2 cellular contexts compared by ENCODE assay signal in the genomic region with DNA sequence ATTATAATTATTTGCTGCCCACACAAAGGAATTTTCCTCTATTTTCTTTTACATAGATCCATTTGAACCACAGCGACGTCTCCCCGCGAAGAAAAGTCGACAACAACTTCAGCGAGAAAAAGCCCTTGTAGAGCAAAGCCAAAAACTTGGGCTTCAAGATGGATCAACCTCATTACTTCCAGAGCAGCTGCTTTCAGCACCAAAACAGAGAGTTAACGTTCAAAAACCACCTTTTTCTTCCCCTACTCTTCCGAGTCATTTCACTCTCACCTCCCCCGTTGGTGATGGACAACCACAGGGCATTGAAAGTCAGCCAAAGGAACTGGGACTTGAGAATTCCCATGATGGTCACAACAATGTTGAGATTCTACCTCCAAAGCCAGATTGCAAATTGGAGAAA.
TF ChIP-seq lines count a peak whose summit lies in the region.

No MANE protein-coding gene starts in this region.

TF ChIP-seq in GM23338, 12 proteins besides CTCF, POLR2A, EP300 and RAD21 (continues in another document):
- TF ChIP-seq ZNF114 (CRISPR knock-in tag; IDR thresholded peaks at IDR 0.05) (no peak), JUNB (IDR thresholded peaks at IDR 0.05; ENCODE audit: unreplicated experiment) (no peak), ZNF331 (CRISPR knock-in tag; IDR thresholded peaks at IDR 0.05; ENCODE audit: low read depth) (no peak), EZH2phosphoT487 (IDR thresholded peaks at IDR 0.05; ENCODE audit: unreplicated experiment) (no peak), STAT1 (IDR thresholded peaks at IDR 0.05; ENCODE audit: unreplicated experiment) (no peak), EZH2 (IDR thresholded peaks at IDR 0.05; ENCODE audit: low read depth, unreplicated experiment) (no peak), POLR2AphosphoS5 (IDR thresholded peaks at IDR 0.05; ENCODE audit: low read depth) (no peak), CREB1 (CRISPR knock-in tag; IDR thresholded peaks at IDR 0.05; ENCODE audit: low read depth) (no peak)
- TF ChIP-seq, protein P1, sequence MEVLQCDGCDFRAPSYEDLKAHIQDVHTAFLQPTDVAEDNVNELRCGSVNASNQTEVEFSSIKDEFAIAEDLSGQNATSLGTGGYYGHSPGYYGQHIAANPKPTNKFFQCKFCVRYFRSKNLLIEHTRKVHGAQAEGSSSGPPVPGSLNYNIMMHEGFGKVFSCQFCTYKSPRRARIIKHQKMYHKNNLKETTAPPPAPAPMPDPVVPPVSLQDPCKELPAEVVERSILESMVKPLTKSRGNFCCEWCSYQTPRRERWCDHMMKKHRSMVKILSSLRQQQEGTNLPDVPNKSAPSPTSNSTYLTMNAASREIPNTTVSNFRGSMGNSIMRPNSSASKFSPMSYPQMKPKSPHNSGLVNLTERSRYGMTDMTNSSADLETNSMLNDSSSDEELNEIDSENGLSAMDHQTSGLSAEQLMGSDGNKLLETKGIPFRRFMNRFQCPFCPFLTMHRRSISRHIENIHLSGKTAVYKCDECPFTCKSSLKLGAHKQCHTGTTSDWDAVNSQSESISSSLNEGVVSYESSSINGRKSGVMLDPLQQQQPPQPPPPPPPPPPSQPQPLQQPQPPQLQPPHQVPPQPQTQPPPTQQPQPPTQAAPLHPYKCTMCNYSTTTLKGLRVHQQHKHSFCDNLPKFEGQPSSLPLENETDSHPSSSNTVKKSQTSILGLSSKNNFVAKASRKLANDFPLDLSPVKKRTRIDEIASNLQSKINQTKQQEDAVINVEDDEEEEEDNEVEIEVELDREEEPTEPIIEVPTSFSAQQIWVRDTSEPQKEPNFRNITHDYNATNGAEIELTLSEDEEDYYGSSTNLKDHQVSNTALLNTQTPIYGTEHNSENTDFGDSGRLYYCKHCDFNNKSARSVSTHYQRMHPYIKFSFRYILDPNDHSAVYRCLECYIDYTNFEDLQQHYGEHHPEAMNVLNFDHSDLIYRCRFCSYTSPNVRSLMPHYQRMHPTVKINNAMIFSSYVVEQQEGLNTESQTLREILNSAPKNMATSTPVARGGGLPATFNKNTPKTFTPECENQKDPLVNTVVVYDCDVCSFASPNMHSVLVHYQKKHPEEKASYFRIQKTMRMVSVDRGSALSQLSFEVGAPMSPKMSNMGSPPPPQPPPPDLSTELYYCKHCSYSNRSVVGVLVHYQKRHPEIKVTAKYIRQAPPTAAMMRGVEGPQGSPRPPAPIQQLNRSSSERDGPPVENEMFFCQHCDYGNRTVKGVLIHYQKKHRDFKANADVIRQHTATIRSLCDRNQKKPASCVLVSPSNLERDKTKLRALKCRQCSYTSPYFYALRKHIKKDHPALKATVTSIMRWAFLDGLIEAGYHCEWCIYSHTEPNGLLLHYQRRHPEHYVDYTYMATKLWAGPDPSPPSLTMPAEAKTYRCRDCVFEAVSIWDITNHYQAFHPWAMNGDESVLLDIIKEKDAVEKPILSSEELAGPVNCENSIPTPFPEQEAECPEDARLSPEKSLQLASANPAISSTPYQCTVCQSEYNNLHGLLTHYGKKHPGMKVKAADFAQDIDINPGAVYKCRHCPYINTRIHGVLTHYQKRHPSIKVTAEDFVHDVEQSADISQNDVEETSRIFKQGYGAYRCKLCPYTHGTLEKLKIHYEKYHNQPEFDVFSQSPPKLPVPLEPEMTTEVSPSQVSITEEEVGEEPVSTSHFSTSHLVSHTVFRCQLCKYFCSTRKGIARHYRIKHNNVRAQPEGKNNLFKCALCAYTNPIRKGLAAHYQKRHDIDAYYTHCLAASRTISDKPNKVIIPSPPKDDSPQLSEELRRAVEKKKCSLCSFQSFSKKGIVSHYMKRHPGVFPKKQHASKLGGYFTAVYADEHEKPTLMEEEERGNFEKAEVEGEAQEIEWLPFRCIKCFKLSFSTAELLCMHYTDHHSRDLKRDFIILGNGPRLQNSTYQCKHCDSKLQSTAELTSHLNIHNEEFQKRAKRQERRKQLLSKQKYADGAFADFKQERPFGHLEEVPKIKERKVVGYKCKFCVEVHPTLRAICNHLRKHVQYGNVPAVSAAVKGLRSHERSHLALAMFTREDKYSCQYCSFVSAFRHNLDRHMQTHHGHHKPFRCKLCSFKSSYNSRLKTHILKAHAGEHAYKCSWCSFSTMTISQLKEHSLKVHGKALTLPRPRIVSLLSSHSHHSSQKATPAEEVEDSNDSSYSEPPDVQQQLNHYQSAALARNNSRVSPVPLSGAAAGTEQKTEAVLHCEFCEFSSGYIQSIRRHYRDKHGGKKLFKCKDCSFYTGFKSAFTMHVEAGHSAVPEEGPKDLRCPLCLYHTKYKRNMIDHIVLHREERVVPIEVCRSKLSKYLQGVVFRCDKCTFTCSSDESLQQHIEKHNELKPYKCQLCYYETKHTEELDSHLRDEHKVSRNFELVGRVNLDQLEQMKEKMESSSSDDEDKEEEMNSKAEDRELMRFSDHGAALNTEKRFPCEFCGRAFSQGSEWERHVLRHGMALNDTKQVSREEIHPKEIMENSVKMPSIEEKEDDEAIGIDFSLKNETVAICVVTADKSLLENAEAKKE (CRISPR knock-in tag; IDR thresholded peaks at IDR 0.05): no peak
- TF ChIP-seq, protein P2, sequence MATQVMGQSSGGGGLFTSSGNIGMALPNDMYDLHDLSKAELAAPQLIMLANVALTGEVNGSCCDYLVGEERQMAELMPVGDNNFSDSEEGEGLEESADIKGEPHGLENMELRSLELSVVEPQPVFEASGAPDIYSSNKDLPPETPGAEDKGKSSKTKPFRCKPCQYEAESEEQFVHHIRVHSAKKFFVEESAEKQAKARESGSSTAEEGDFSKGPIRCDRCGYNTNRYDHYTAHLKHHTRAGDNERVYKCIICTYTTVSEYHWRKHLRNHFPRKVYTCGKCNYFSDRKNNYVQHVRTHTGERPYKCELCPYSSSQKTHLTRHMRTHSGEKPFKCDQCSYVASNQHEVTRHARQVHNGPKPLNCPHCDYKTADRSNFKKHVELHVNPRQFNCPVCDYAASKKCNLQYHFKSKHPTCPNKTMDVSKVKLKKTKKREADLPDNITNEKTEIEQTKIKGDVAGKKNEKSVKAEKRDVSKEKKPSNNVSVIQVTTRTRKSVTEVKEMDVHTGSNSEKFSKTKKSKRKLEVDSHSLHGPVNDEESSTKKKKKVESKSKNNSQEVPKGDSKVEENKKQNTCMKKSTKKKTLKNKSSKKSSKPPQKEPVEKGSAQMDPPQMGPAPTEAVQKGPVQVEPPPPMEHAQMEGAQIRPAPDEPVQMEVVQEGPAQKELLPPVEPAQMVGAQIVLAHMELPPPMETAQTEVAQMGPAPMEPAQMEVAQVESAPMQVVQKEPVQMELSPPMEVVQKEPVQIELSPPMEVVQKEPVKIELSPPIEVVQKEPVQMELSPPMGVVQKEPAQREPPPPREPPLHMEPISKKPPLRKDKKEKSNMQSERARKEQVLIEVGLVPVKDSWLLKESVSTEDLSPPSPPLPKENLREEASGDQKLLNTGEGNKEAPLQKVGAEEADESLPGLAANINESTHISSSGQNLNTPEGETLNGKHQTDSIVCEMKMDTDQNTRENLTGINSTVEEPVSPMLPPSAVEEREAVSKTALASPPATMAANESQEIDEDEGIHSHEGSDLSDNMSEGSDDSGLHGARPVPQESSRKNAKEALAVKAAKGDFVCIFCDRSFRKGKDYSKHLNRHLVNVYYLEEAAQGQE (IDR thresholded peaks at IDR 0.05; ENCODE audit: unreplicated experiment): no peak

TF ChIP-seq in IMR-90, 13 proteins besides CTCF, POLR2A, EP300 and RAD21:
- TF ChIP-seq SMC3 (IDR thresholded peaks at IDR 0.05; ENCODE audit: low read depth, low read length) (no peak), RCOR1 (IDR thresholded peaks at IDR 0.05; ENCODE audit: insufficient replicate concordance, low read length) (no peak), MXI1 (IDR thresholded peaks at IDR 0.05; ENCODE audit: borderline replicate concordance, low read depth, low read length) (no peak), CHD1 (IDR thresholded peaks at IDR 0.05; ENCODE audit: low read depth, low read length) (no peak), FOS (IDR thresholded peaks at IDR 0.05; ENCODE audit: low read depth, low read length) (no peak), MAZ (IDR thresholded peaks at IDR 0.05; ENCODE audit: borderline replicate concordance, low read depth, low read length) (no peak), MAFK (IDR thresholded peaks at IDR 0.05; ENCODE audit: low read depth, low read length) (no peak), CEBPB (IDR thresholded peaks at IDR 0.05; ENCODE audit: low read depth, low read length) (no peak), NFE2L2 (IDR thresholded peaks at IDR 0.05; ENCODE audit: low read depth, low read length) (no peak), RFX5 (IDR thresholded peaks at IDR 0.05; ENCODE audit: low read depth, low read length) (no peak), BHLHE40 (IDR thresholded peaks at IDR 0.05; ENCODE audit: low read depth, low read length) (no peak)
- TF ChIP-seq, protein P3, sequence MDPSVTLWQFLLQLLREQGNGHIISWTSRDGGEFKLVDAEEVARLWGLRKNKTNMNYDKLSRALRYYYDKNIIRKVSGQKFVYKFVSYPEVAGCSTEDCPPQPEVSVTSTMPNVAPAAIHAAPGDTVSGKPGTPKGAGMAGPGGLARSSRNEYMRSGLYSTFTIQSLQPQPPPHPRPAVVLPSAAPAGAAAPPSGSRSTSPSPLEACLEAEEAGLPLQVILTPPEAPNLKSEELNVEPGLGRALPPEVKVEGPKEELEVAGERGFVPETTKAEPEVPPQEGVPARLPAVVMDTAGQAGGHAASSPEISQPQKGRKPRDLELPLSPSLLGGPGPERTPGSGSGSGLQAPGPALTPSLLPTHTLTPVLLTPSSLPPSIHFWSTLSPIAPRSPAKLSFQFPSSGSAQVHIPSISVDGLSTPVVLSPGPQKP (IDR thresholded peaks at IDR 0.05; ENCODE audit: borderline replicate concordance, low read depth, low read length): no peak
- TF ChIP-seq, protein P4, sequence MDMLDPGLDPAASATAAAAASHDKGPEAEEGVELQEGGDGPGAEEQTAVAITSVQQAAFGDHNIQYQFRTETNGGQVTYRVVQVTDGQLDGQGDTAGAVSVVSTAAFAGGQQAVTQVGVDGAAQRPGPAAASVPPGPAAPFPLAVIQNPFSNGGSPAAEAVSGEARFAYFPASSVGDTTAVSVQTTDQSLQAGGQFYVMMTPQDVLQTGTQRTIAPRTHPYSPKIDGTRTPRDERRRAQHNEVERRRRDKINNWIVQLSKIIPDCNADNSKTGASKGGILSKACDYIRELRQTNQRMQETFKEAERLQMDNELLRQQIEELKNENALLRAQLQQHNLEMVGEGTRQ (IDR thresholded peaks at IDR 0.05; ENCODE audit: low read depth, low read length): no peak
